20 cellular contexts compared by ENCODE assay signal in the genomic region with DNA sequence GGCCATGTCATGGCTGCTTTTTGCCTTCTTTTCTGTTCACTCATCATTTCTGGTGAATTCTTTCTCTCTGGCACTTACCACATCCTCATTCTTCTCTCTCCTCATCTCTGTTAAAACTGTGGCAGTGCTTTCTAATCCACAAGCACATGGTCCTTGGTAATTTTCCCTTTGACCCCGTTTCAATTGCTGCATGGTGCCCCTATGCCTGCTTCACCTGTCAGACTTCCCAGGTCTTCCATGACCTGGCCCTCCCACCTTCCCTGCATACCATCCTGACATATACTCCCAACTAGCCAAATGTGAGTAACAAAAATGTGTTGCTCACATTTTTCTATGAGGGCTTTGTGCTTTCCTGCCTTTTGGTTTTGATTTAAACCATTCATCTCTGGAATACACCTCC.
"Had no signal": no experiment of that assay in that cellular context is flagged by ENCODE, and none has a peak within 500 bp of the region (broad histone marks: within the 10 kb centered on the region; RNA-seq: fewer than 3 reads in every experiment).

No MANE protein-coding gene starts in this region.

- DNase-seq: effector memory CD8-positive, alpha-beta T cell; esophagus squamous epithelium; foreskin fibroblast; glutamatergic neuron; islet precursor cell; left ventricle myocardium inferior; lower lobe of right lung; naive B cell; posterior cingulate gyrus; stimulated activated naive CD4-positive, alpha-beta T cell; stomach; substantia nigra; upper lobe of left lung had no signal

- H3K27me3 ChIP-seq: esophagus squamous epithelium, gastroesophageal sphincter, upper lobe of left lung, vagina had no signal

- H3K4me1 Mint-ChIP-seq: memory B cell, naive B cell, nephron had no signal

- H3K4me3 ChIP-seq: esophagus squamous epithelium, gastroesophageal sphincter, left ventricle myocardium inferior, lower lobe of right lung, skin epidermis, stomach, upper lobe of left lung, vagina had no signal

- ATAC-seq: effector memory CD8-positive, alpha-beta T cell; gastroesophageal sphincter; lower lobe of right lung; sciatic nerve had no signal

- H3K9me3 Mint-ChIP-seq: dendritic cell treated with granulocyte-macrophage colony-stimulating factor and Interleukin-4, amounts not matched to agents 40 ng/mL and 50 ng/mL, for 4 days; memory B cell; naive B cell; nephron had no signal

- H3K4me3 Mint-ChIP-seq: dendritic cell treated with granulocyte-macrophage colony-stimulating factor and Interleukin-4, amounts not matched to agents 40 ng/mL and 50 ng/mL, for 4 days; effector memory CD8-positive, alpha-beta T cell; memory B cell; naive B cell; nephron had no signal

- H3K27ac Mint-ChIP-seq: dendritic cell treated with granulocyte-macrophage colony-stimulating factor and Interleukin-4, amounts not matched to agents 40 ng/mL and 50 ng/mL, for 4 days; effector memory CD8-positive, alpha-beta T cell; memory B cell; naive B cell; nephron had no signal

- H3K27me3 Mint-ChIP-seq: dendritic cell treated with granulocyte-macrophage colony-stimulating factor and Interleukin-4, amounts not matched to agents 40 ng/mL and 50 ng/mL, for 4 days had no signal

- H3K27ac ChIP-seq: esophagus squamous epithelium, gastroesophageal sphincter, left ventricle myocardium inferior, lower lobe of right lung, skin epidermis, stomach, upper lobe of left lung, vagina had no signal

- H3K36me3 Mint-ChIP-seq: memory B cell, naive B cell had no signal

- H3K36me3 ChIP-seq: esophagus squamous epithelium, gastroesophageal sphincter, left ventricle myocardium inferior, lower lobe of right lung, stomach, upper lobe of left lung, vagina had no signal

- H3K9me3 ChIP-seq: esophagus squamous epithelium, gastroesophageal sphincter, left ventricle myocardium inferior, lower lobe of right lung, stomach, upper lobe of left lung, vagina had no signal

- H3K4me1 ChIP-seq: esophagus squamous epithelium, lower lobe of right lung, upper lobe of left lung, vagina had no signal
